Comparison of ENCODE assay signal across 8 cellular contexts in the genomic region with DNA sequence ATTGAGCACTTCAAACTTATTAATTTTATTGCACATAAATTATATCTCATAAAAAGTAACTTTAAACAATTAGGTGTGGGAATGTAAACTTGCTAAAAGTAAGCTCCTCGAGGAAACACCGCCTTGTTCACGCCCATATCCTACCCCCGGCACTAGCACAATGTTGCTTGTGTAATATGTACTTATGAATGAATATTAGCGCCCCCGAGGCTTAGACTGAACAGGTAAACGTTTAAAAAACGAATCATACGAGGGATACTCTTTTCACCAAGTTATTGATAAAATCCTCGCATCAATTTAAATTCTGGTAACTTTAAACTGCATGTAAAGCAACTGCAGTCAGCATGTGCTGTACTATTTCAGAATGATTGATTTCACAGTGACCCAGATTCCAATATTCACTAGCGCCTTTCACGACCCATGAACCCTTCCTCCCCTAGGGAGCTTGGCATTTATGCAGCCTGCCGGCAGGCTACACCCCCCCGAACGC. TPM values are rescaled to one million over a fixed set of nuclear protein-coding genes. Genes with fewer than 3 reads are reported as not detected.
DNase-seq lines count a peak whose midpoint lies in the region; ATAC-seq and TF ChIP-seq lines count a peak whose summit lies in the region.

No MANE protein-coding gene starts in this region.

- CTCF ChIA-PET in A673 (lab: Charles Lee) = no interaction called here

- in situ Hi-C loops in KBM-7 (cut with MboI; ENCODE audit: low pct_unique_long_range_greater_than_20kb, low sequenced_read_pairs) = no loop called here

- peak overlapping the region; percentile 86 for H3K4me3 ChIP-seq in A673 (ENCODE audit: low read depth, low read length, poor library complexity, severe bottlenecking)
- H3K4me3 ChIP-seq in dorsolateral prefrontal cortex = peak overlapping the region; percentile 60 to 99 (median 85)
- peak overlapping the region; percentile 76 for H3K4me3 ChIP-seq in mucosa of stomach (ENCODE audit: low read length)

- POLR2A ChIA-PET in A673 (lab: Charles Lee; ENCODE audit: low non-redundant PET) = no interaction called here

- H3K9me3 ChIP-seq in A673 (ENCODE audit: low read depth, low read length, poor library complexity, severe bottlenecking) = no peaks in the 10 kb centered on the region
- no peaks in the 10 kb centered on the region for H3K9me3 ChIP-seq in mucosa of stomach (ENCODE audit: control insufficient read depth, low read length)

- H3K27ac ChIP-seq in A673 (ENCODE audit: low read depth, low read length, poor library complexity, severe bottlenecking) = peak overlapping the region; percentile 77
- peak overlapping the region in 48 of 59 donors; percentile 44 to 95 (median 90) for H3K27ac ChIP-seq in dorsolateral prefrontal cortex

- TF ChIP-seq CTCF in A673 (conservative IDR thresholded peaks at IDR 0.05; ENCODE audit: low read depth, low read length) (no peak), dorsolateral prefrontal cortex (IDR thresholded peaks at IDR 0.05 in 54 of 56, conservative IDR thresholded peaks at IDR 0.05 in 2 of 56; ENCODE audit: low read depth in 1 of 56, partially characterized antibody in 56 of 56) (no peak)

- intact Hi-C loops in A673 (cut with micrococcal nuclease; ENCODE audit: unreplicated experiment) = loop anchor here (1.0 kb wide), 1 partner anchor 136 kb away; no protein-coding TSS in a partner anchor
- intact Hi-C loops in dorsolateral prefrontal cortex (cut with DNase I) = loop anchor here (5.0 to 10.0 kb wide), 3 partner anchors 36 to 139 kb away; no protein-coding TSS in a partner anchor

- H3K4me1 ChIP-seq in A673 (ENCODE audit: insufficient read depth, low read length, poor library complexity, severe bottlenecking) (peaks cover 29% of the 10 kb centered on the region), mucosa of stomach (ENCODE audit: control insufficient read depth, insufficient read depth, low read length) (no peaks in the 10 kb centered on the region)

- BruUV-seq in A673 (replicated peaks; lab: Mats Ljungman, UMichigan) = TSS peak; percentile 76

- DNase-seq in A673 (ENCODE audit: low spot score) = no peak
- DNase-seq in dorsolateral prefrontal cortex = no peak
- DNase-seq in KBM-7 = no peak

- ATAC-seq in GM18517 (IDR thresholded peaks at IDR 0.05; ENCODE audit: unreplicated experiment) (peak; percentile 6), HG03095 (IDR thresholded peaks at IDR 0.05; ENCODE audit: unreplicated experiment) (peak; percentile 6), GM21737 (IDR thresholded peaks at IDR 0.05; ENCODE audit: unreplicated experiment) (no peak)

- H3K27me3 ChIP-seq in A673 (replicated peaks; ENCODE audit: insufficient read depth, low read depth, low read length, poor library complexity) (no peaks in the 10 kb centered on the region), dorsolateral prefrontal cortex (no peaks in the 10 kb centered on the region), mucosa of stomach (ENCODE audit: control insufficient read depth, insufficient read depth, low read length) (no peaks in the 10 kb centered on the region)

- H3K9ac ChIP-seq in mucosa of stomach (ENCODE audit: low read length) = peak overlapping the region; percentile 79

- peaks cover 18% of the 10 kb centered on the region for H3K36me3 ChIP-seq in A673 (ENCODE audit: insufficient read depth, low read length, poor library complexity, severe bottlenecking)
- H3K36me3 ChIP-seq in mucosa of stomach (ENCODE audit: control insufficient read depth, insufficient read depth, low read length) = no peaks in the 10 kb centered on the region

TF ChIP-seq in PFSK-1, 5 proteins besides CTCF, POLR2A, EP300 and RAD21:
- TF ChIP-seq SIN3A (IDR thresholded peaks at IDR 0.05; ENCODE audit: borderline replicate concordance, insufficient read depth, low read length) (peak; percentile 73; the same call in 1 of the 2 replicates), FOXP2 (optimal IDR thresholded peaks at IDR 0.05; ENCODE audit: borderline replicate concordance, extremely low read depth, extremely low read length, insufficient read depth) (no peak)

RNA-seq across cellular contexts. Expression of a gene that starts 0.6 kb away (rescaled TPM):
- total RNA-seq in A673 (2021) (40.3 and 47.6 TPM in 2 replicates), dorsolateral prefrontal cortex (10 to 100 TPM; 16.1 to 42.1 (median 25.9) TPM)
- polyA plus RNA-seq in PFSK-1 (2012; ENCODE audit: insufficient read length, low read depth) = 28.2 TPM

RNA-seq across cellular contexts. Expression of a gene that starts 49.8 kb away (rescaled TPM):
- total RNA-seq in A673 (2021) = not detected in 2 replicates
- polyA plus RNA-seq in PFSK-1 (2012; ENCODE audit: insufficient read length, low read depth) = 0.23 TPM
- 1 to 10 TPM in 23 of 120 experiments, under 1 TPM in 60, not detected in 37; 0.32 to 1.8 (median 0.77) TPM for total RNA-seq in dorsolateral prefrontal cortex
